ENCODE assay signal across 19 cellular contexts in genomic region chr15:92323480-92323879, GRCh38.
"Had no signal": no experiment of that assay in that cellular context is flagged by ENCODE, and none has a peak within 500 bp of the region (broad histone marks: within the 10 kb centered on the region; RNA-seq: fewer than 3 reads in every experiment).

No MANE protein-coding gene starts in this region.

- H3K9me3 Mint-ChIP-seq: natural killer cell; stimulated activated effector memory CD8-positive, alpha-beta T cell treated with anti-CD3 and anti-CD28 coated beads, Interleukin-12 subunit alpha, Interleukin-12 subunit beta, amount 100 ng/mL, for 72 hours; type B pancreatic cell had no signal

- ATAC-seq: esophagus mucosa; natural killer cell; stimulated activated effector memory CD8-positive, alpha-beta T cell treated with anti-CD3 and anti-CD28 coated beads, Interleukin-12 subunit alpha, Interleukin-12 subunit beta, amount 100 ng/mL, for 72 hours; stimulated activated naive CD8-positive, alpha-beta T cell treated with anti-CD3 and anti-CD28 coated beads, Interleukin-15, Interleukin-2, amounts not matched to agents 100 U/mL and 50 U/mL, for 24 hours had no signal

- H3K4me1 Mint-ChIP-seq: natural killer cell; neural crest cell; stimulated activated effector memory CD8-positive, alpha-beta T cell treated with anti-CD3 and anti-CD28 coated beads, Interleukin-12 subunit alpha, Interleukin-12 subunit beta, amount 100 ng/mL, for 72 hours had no signal

- H3K9me3 ChIP-seq: heart left ventricle, suprapubic skin, thyroid gland had no signal

- H3K27ac Mint-ChIP-seq: natural killer cell; stimulated activated effector memory CD8-positive, alpha-beta T cell treated with anti-CD3 and anti-CD28 coated beads, Interleukin-12 subunit alpha, Interleukin-12 subunit beta, amount 100 ng/mL, for 72 hours; type B pancreatic cell had no signal

- DNase-seq: effector memory CD4-positive, alpha-beta T cell; heart left ventricle; kidney glomerular epithelial cell; natural killer cell; posterior cingulate gyrus; small intestine; stimulated activated CD4-positive, alpha-beta T cell treated with anti-CD3 and anti-CD28 coated beads, Interleukin-2, amount 100 ng/mL, for 48 hours; stimulated activated CD8-positive, alpha-beta memory T cell treated with anti-CD3 and anti-CD28 coated beads, Interleukin-4, amount 100 ng/mL, for 48 hours; stimulated activated naive CD8-positive, alpha-beta T cell treated with anti-CD3 and anti-CD28 coated beads, Interleukin-15, Interleukin-2, amounts not matched to agents 100 U/mL and 50 U/mL, for 24 hours had no signal

- H3K27me3 ChIP-seq: thyroid gland had no signal

- H3K27ac ChIP-seq: heart left ventricle, suprapubic skin, thyroid gland had no signal

- H3K36me3 Mint-ChIP-seq: natural killer cell; stimulated activated effector memory CD8-positive, alpha-beta T cell treated with anti-CD3 and anti-CD28 coated beads, Interleukin-12 subunit alpha, Interleukin-12 subunit beta, amount 100 ng/mL, for 72 hours; type B pancreatic cell had no signal

- H3K4me3 Mint-ChIP-seq: natural killer cell; neural crest cell; stimulated activated effector memory CD8-positive, alpha-beta T cell treated with anti-CD3 and anti-CD28 coated beads, Interleukin-12 subunit alpha, Interleukin-12 subunit beta, amount 100 ng/mL, for 72 hours; type B pancreatic cell had no signal

- H3K36me3 ChIP-seq: heart left ventricle, suprapubic skin, thyroid gland had no signal

- FAIRE-seq: endometrium, frontal cortex, islet of Langerhans, small intestine, urothelium cell line had no signal

- H3K4me3 ChIP-seq: heart left ventricle, suprapubic skin, thyroid gland had no signal
